ENCODE assay signal across 8 cellular contexts in the genomic region with DNA sequence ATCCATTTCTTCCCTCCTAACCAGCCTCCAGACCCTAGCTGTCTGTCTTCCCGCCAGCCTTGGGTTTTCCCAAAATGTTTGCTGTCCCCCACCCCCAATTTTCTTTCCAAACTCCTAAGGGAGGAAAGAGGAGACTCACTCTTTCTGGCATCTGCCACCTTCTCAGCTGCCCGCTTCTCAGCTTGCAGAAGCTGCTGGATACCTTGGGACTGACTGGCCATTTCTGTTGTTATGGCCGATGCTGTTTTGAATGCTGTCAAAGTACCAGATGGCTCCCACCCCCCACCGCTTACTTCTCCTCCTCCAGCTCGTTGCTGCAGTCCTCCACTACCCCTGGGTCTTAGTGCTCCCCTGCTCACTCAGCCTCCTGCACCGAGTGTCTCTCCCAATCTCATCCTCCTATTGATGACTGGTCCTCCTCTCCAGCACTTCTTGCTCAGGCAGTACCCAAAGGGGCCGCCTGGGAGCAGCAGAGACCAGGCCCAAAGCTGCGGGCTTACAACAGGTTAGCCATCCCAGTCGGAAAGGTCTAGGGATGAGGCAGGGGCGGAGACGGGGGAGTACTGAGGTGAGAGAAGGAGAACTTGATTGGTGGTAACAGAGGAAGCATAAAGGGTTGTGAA. TPM values are rescaled to one million over a fixed set of nuclear protein-coding genes. Genes with fewer than 3 reads are reported as not detected.
DNase-seq lines count a peak whose midpoint lies in the region; ATAC-seq and TF ChIP-seq lines count a peak whose summit lies in the region.

TSS of gene ATP6V1G2 (minus strand) at position 270 of the 623 bp plus-strand sequence. CDS start at position 221, 49 bp downstream.

- TF ChIP-seq CTCF in left ventricle myocardium inferior (IDR thresholded peaks at IDR 0.05; ENCODE audit: borderline replicate concordance) (peak; percentile 96), prostate gland (IDR thresholded peaks at IDR 0.05) (peak; percentile 95 to 99 (median 98))

- H3K4me3 ChIP-seq in left ventricle myocardium inferior = peak within 1 kb of the TSS; percentile 70
- H3K4me3 ChIP-seq in prostate gland = peak within 1 kb of the TSS; percentile 35 to 43

- H3K36me3 ChIP-seq in left ventricle myocardium inferior (peaks cover 24% of the 10 kb centered on the region), prostate gland (no peaks in the 10 kb centered on the region)

- intact Hi-C loops in left ventricle myocardium inferior (cut with micrococcal nuclease) (loop anchor here (1.0 kb wide), 1 partner anchor 52 kb away; no protein-coding TSS in a partner anchor), prostate gland (cut with DNase I) (loop anchor here (1.0 kb wide), 1 partner anchor 52 kb away; no protein-coding TSS in a partner anchor)

- H3K27me3 ChIP-seq in left ventricle myocardium inferior (ENCODE audit: low read depth) = no peaks in the 10 kb centered on the region
- no peaks in the 10 kb centered on the region for H3K27me3 ChIP-seq in prostate gland (replicated peaks; ENCODE audit: insufficient read depth)

- H3K4me3 Mint-ChIP-seq in T-helper 1 cell treated with Interleukin-12 subunit alpha and Interleukin-12 subunit beta and Interleukin-4 antibody, amounts not matched to agents 30 μg/mL and 1 μg/mL, for 36 hours = peak within 1 kb of the TSS; percentile 92

- no peaks in the 10 kb centered on the region for H3K9me3 Mint-ChIP-seq in T-helper 1 cell treated with Interleukin-12 subunit alpha and Interleukin-12 subunit beta and Interleukin-4 antibody, amounts not matched to agents 30 μg/mL and 1 μg/mL, for 36 hours

- peaks cover 12% of the 10 kb centered on the region for H3K36me3 Mint-ChIP-seq in T-helper 1 cell treated with Interleukin-12 subunit alpha and Interleukin-12 subunit beta and Interleukin-4 antibody, amounts not matched to agents 30 μg/mL and 1 μg/mL, for 36 hours (ENCODE audit: low read depth)

- peak within 1 kb of the TSS; percentile 93 for H3K27ac ChIP-seq in left ventricle myocardium inferior (replicated peaks)
- H3K27ac ChIP-seq in prostate gland = peak within 1 kb of the TSS; percentile 81 to 90

- H3K4me1 Mint-ChIP-seq in T-helper 1 cell treated with Interleukin-12 subunit alpha and Interleukin-12 subunit beta and Interleukin-4 antibody, amounts not matched to agents 30 μg/mL and 1 μg/mL, for 36 hours (ENCODE audit: low read depth) = peaks cover 38% of the 10 kb centered on the region

- peaks cover 44% of the 10 kb centered on the region for H3K4me1 ChIP-seq in left ventricle myocardium inferior
- H3K4me1 ChIP-seq in prostate gland (replicated peaks) = peaks cover 6% of the 10 kb centered on the region

- no peaks in the 10 kb centered on the region for H3K9me3 ChIP-seq in left ventricle myocardium inferior (replicated peaks)
- no peaks in the 10 kb centered on the region for H3K9me3 ChIP-seq in prostate gland

- no peaks in the 10 kb centered on the region for H3K27me3 Mint-ChIP-seq in T-helper 1 cell treated with Interleukin-12 subunit alpha and Interleukin-12 subunit beta and Interleukin-4 antibody, amounts not matched to agents 30 μg/mL and 1 μg/mL, for 36 hours (ENCODE audit: low read depth)

- 4% methylated on average over 11 of the region's 11 CpGs for WGBS in prostate gland

- peak; percentile 42 for ATAC-seq in HG02678 (IDR thresholded peaks at IDR 0.05; ENCODE audit: unreplicated experiment)

- peak; percentile 99 for DNase-seq in ELF-1 (ENCODE audit: low read depth, low spot score)
- peak; percentile 96 for DNase-seq in NCI-H146 treated with DMSO at 0.1 percent for 48 hours (lab: John Stamatoyannopoulos, UW; ENCODE audit: unreplicated experiment)
- DNase-seq in amniotic stem cell (lab: John Stamatoyannopoulos, UW) = peak; percentile 80
- peak; percentile 87 for DNase-seq in left ventricle myocardium inferior
- peak; percentile 91 for DNase-seq in prostate gland (ENCODE audit: low spot score)
- DNase-seq in ureter (ENCODE audit: low spot score) = peak; percentile 92

- peak; percentile 9 for TF ChIP-seq POLR2A in prostate gland (IDR thresholded peaks at IDR 0.05)

- peak within 1 kb of the TSS; percentile 90 for H3K27ac Mint-ChIP-seq in T-helper 1 cell treated with Interleukin-12 subunit alpha and Interleukin-12 subunit beta and Interleukin-4 antibody, amounts not matched to agents 30 μg/mL and 1 μg/mL, for 36 hours

RNA-seq across cellular contexts. Expression of gene ATP6V1G2, which starts in this region (rescaled TPM):
- 1.6 TPM for total RNA-seq in left ventricle myocardium inferior
- total RNA-seq in prostate gland = under 1 TPM; 0.36 to 0.74 TPM
- total RNA-seq in ureter = 0.65 TPM

Comparison
In these comparisons a context has a peak if more than half of its experiments do, and no peak if none do; other contexts are left out.
1. Peak in every context shown above with its lines: DNase-seq, ATAC-seq, H3K4me3 ChIP-seq and H3K27ac ChIP-seq.
2. Peak in DNase-seq, H3K4me3 ChIP-seq and H3K27ac ChIP-seq in prostate gland; RNA of the gene not detected or under 1 TPM.
3. Peak in DNase-seq in ureter; RNA of the gene not detected or under 1 TPM.